ENCODE assay signal across 21 cellular contexts in the genomic region with DNA sequence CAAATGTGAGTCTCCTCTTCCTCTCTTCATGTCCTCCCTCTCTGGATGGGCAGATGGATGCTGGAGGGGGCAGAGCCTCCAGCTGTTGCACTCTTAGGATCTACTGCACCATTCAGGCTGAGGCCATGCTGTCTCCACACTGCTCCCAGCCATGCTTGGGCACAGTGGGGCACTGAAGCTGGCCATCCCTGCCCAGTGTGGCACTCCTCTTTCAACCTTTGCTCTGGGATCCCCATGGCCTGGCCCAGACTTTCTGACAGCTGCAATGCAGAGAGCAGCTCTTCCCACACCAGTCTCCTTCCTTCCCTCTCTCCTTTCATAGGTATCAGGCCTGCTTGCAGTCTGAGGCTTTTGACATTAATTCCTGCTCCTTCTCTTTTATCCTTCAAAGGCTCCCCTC. TPM values are rescaled to one million over a fixed set of nuclear protein-coding genes. Genes with fewer than 3 reads are reported as not detected.
A peak's percentile ranks its signal among the peaks of the same experiment; 100 is the strongest.
DNase-seq lines count a peak whose midpoint lies in the region; ATAC-seq, FAIRE-seq and TF ChIP-seq lines count a peak whose summit lies in the region.
"Had no signal": no experiment of that assay in that cellular context is flagged by ENCODE, and none has a peak within 500 bp of the region (broad histone marks: within the 10 kb centered on the region; RNA-seq: fewer than 3 reads in every experiment).

No MANE protein-coding gene starts in this region.

- no peak overlapping the region for H3K4me3 ChIP-seq in astrocyte (ENCODE audit: insufficient read depth, low read depth, low read length)
- no peak overlapping the region for H3K4me3 ChIP-seq in heart right ventricle
- H3K4me3 ChIP-seq: GM12878, GM23338, HAP-1 had no signal

- H3K9me3 ChIP-seq in astrocyte (ENCODE audit: insufficient read depth, low read depth, low read length) (no peaks in the 10 kb centered on the region), heart right ventricle (peaks cover 0 to 6% (median 0%) of the 10 kb centered on the region in 11 donors)
- H3K9me3 ChIP-seq: HAP-1 had no signal

- peaks cover 2% of the 10 kb centered on the region for H3K27me3 Mint-ChIP-seq in activated naive CD8-positive, alpha-beta T cell treated with anti-CD3 and anti-CD28 coated beads, Interleukin-2, amount 10 ng/mL, durations not matched to agents 7 days and 5 days
- H3K27me3 Mint-ChIP-seq in activated naive CD8-positive, alpha-beta T cell treated with anti-CD3 and anti-CD28 coated beads, Interleukin-2, amount 50 U/mL, for 24 hours, result peaks cover 2% of the 10 kb centered on the region
- H3K27me3 Mint-ChIP-seq in astrocyte (ENCODE audit: low read depth, unreplicated experiment), result peaks cover 73% of the 10 kb centered on the region

- H3K4me1 ChIP-seq in astrocyte (ENCODE audit: insufficient read depth, low read length) (no peaks in the 10 kb centered on the region), heart right ventricle (peaks cover 0 to 5% (median 0%) of the 10 kb centered on the region in 9 donors)
- H3K4me1 ChIP-seq: HAP-1 had no signal

- POLR2A ChIA-PET in activated naive CD8-positive, alpha-beta T cell treated with anti-CD3 and anti-CD28 coated beads, Interleukin-2, amount 10 ng/mL, durations not matched to agents 7 days and 5 days (lab: Charles Lee), result no interaction called here

- H3K27ac ChIP-seq in astrocyte (ENCODE audit: low read depth, low read length), result no peak overlapping the region
- no peak overlapping the region for H3K27ac ChIP-seq in heart right ventricle

- H3K27ac Mint-ChIP-seq in activated naive CD8-positive, alpha-beta T cell treated with anti-CD3 and anti-CD28 coated beads, Interleukin-2, amount 10 ng/mL, durations not matched to agents 7 days and 5 days, result peak overlapping the region; percentile 14
- H3K27ac Mint-ChIP-seq in activated naive CD8-positive, alpha-beta T cell treated with anti-CD3 and anti-CD28 coated beads, Interleukin-2, amount 50 U/mL, for 24 hours, result no peak overlapping the region
- peak overlapping the region; percentile 60 for H3K27ac Mint-ChIP-seq in astrocyte (ENCODE audit: unreplicated experiment)
- H3K27ac Mint-ChIP-seq: GM23338 had no signal

- H2AFZ ChIP-seq in astrocyte (ENCODE audit: low read depth, low read length), result no peak overlapping the region
- H2AFZ ChIP-seq: GM23338 had no signal

- no peaks in the 10 kb centered on the region for H4K20me1 ChIP-seq in astrocyte (ENCODE audit: insufficient read depth, low read length)

- TF ChIP-seq CTCF in astrocyte (IDR thresholded peaks at IDR 0.05; ENCODE audit: insufficient read depth, low read depth, low read length), result no peak
- no peak for TF ChIP-seq CTCF in heart right ventricle (IDR thresholded peaks at IDR 0.05)

- no peak for ATAC-seq in activated naive CD8-positive, alpha-beta T cell treated with anti-CD3 and anti-CD28 coated beads, Interleukin-2, amount 10 ng/mL, durations not matched to agents 7 days and 5 days (ENCODE audit: low read depth)
- ATAC-seq in activated naive CD8-positive, alpha-beta T cell treated with anti-CD3 and anti-CD28 coated beads, Interleukin-2, amount 50 U/mL, for 24 hours, result no peak
- ATAC-seq in left lobe of liver (peak; percentile 6), heart right ventricle (no peak), HG03139 (IDR thresholded peaks at IDR 0.05; ENCODE audit: unreplicated experiment) (no peak)
- ATAC-seq: GM12878, GM23338 had no signal

- no peaks in the 10 kb centered on the region for H3K36me3 ChIP-seq in astrocyte (ENCODE audit: insufficient read depth, low read length)
- no peaks in the 10 kb centered on the region for H3K36me3 ChIP-seq in heart right ventricle
- H3K36me3 ChIP-seq: HAP-1 had no signal

- H3K36me3 Mint-ChIP-seq in activated naive CD8-positive, alpha-beta T cell treated with anti-CD3 and anti-CD28 coated beads, Interleukin-2, amount 10 ng/mL, durations not matched to agents 7 days and 5 days, result no peaks in the 10 kb centered on the region
- no peaks in the 10 kb centered on the region for H3K36me3 Mint-ChIP-seq in activated naive CD8-positive, alpha-beta T cell treated with anti-CD3 and anti-CD28 coated beads, Interleukin-2, amount 50 U/mL, for 24 hours (ENCODE audit: low read depth)
- H3K36me3 Mint-ChIP-seq in astrocyte (ENCODE audit: low read depth, unreplicated experiment), result no peaks in the 10 kb centered on the region
- H3K36me3 Mint-ChIP-seq: CD4-positive, alpha-beta memory T cell had no signal

- no peaks in the 10 kb centered on the region for H3K79me2 ChIP-seq in astrocyte (ENCODE audit: insufficient read depth, low read length)

- no peaks in the 10 kb centered on the region for H3K9me3 Mint-ChIP-seq in activated naive CD8-positive, alpha-beta T cell treated with anti-CD3 and anti-CD28 coated beads, Interleukin-2, amount 10 ng/mL, durations not matched to agents 7 days and 5 days
- no peaks in the 10 kb centered on the region for H3K9me3 Mint-ChIP-seq in activated naive CD8-positive, alpha-beta T cell treated with anti-CD3 and anti-CD28 coated beads, Interleukin-2, amount 50 U/mL, for 24 hours
- H3K9me3 Mint-ChIP-seq in astrocyte (ENCODE audit: unreplicated experiment), result peaks cover 4% of the 10 kb centered on the region
- H3K9me3 Mint-ChIP-seq: GM23338 had no signal

- no peak overlapping the region for H3K9ac ChIP-seq in astrocyte (ENCODE audit: low read length)

- no peak for DNase-seq in activated naive CD8-positive, alpha-beta T cell treated with anti-CD3 and anti-CD28 coated beads, Interleukin-2, amount 10 ng/mL, durations not matched to agents 7 days and 5 days
- DNase-seq in activated naive CD8-positive, alpha-beta T cell treated with anti-CD3 and anti-CD28 coated beads, Interleukin-2, amount 50 U/mL, for 24 hours, result no peak
- DNase-seq in astrocyte (ENCODE audit: low read depth) (no peak), left lobe of liver (ENCODE audit: low spot score) (no peak), heart right ventricle (no peak), foreskin melanocyte (no peak)
- DNase-seq: C1 segment of cervical spinal cord; Calu3; CD4-positive, alpha-beta memory T cell; COR-L47; DMS79; GDM1 had no signal

- peaks cover 7% of the 10 kb centered on the region for H3K4me1 Mint-ChIP-seq in activated naive CD8-positive, alpha-beta T cell treated with anti-CD3 and anti-CD28 coated beads, Interleukin-2, amount 10 ng/mL, durations not matched to agents 7 days and 5 days
- H3K4me1 Mint-ChIP-seq in activated naive CD8-positive, alpha-beta T cell treated with anti-CD3 and anti-CD28 coated beads, Interleukin-2, amount 50 U/mL, for 24 hours, result peaks cover 6% of the 10 kb centered on the region
- H3K4me1 Mint-ChIP-seq in astrocyte (ENCODE audit: low read depth, unreplicated experiment), result peaks cover 1% of the 10 kb centered on the region

- intact Hi-C loops in heart right ventricle (cut with DNase I), result loop anchor here in 9 of 10 donors (2.0 to 5.0 kb wide), 7 partner anchors 138 to 438 kb away; no protein-coding TSS in a partner anchor

- H3K4me2 ChIP-seq in astrocyte (ENCODE audit: low read length), result no peak overlapping the region
- H3K4me2 ChIP-seq: GM23338 had no signal

- no peak overlapping the region for H3K4me3 Mint-ChIP-seq in activated naive CD8-positive, alpha-beta T cell treated with anti-CD3 and anti-CD28 coated beads, Interleukin-2, amount 10 ng/mL, durations not matched to agents 7 days and 5 days
- H3K4me3 Mint-ChIP-seq in activated naive CD8-positive, alpha-beta T cell treated with anti-CD3 and anti-CD28 coated beads, Interleukin-2, amount 50 U/mL, for 24 hours, result no peak overlapping the region
- no peak overlapping the region for H3K4me3 Mint-ChIP-seq in astrocyte (ENCODE audit: unreplicated experiment)
- H3K4me3 Mint-ChIP-seq: CD4-positive, alpha-beta memory T cell; GM23338 had no signal

- FAIRE-seq in astrocyte (lab: Jason Lieb, UNC), result no peak
- FAIRE-seq: GM12878, GM18507, H54 had no signal

- H3K27me3 ChIP-seq in astrocyte (ENCODE audit: insufficient read depth, low read length) (no peaks in the 10 kb centered on the region), heart right ventricle (peaks cover 0 to 28% (median 6%) of the 10 kb centered on the region in 7 donors)

RNA-seq across cellular contexts. Expression of gene KCNK17, which starts 9.3 kb away (rescaled TPM):
- not detected for total RNA-seq in activated naive CD8-positive, alpha-beta T cell treated with anti-CD3 and anti-CD28 coated beads, Interleukin-2, amount 10 ng/mL, durations not matched to agents 7 days and 5 days
- total RNA-seq in astrocyte (not detected in 2 replicates), left lobe of liver (1.2 TPM), heart right ventricle (under 1 TPM in 4 of 10 donors, not detected in 6; 0.13 to 0.39 (median 0.17) TPM)
- under 1 TPM; 0.20 to 0.37 TPM for polyA plus RNA-seq in heart right ventricle
- total RNA-seq: A172; A673; Calu3; CD4-positive, alpha-beta memory T cell; GM12878 had no signal
- polyA plus RNA-seq: BJ; CD4-positive, alpha-beta memory T cell; GM12878 had no signal

RNA-seq across cellular contexts. Expression of gene KCNK16, which starts 17.6 kb away (rescaled TPM):
- total RNA-seq in activated naive CD8-positive, alpha-beta T cell treated with anti-CD3 and anti-CD28 coated beads, Interleukin-2, amount 10 ng/mL, durations not matched to agents 7 days and 5 days, result not detected
- total RNA-seq in astrocyte, result not detected in 2 replicates
- not detected for total RNA-seq in left lobe of liver
- total RNA-seq in heart right ventricle, result not detected
- not detected for polyA plus RNA-seq in heart right ventricle
- total RNA-seq: A172; A673; Calu3; CD4-positive, alpha-beta memory T cell; GM12878; GM23338 had no signal
- polyA plus RNA-seq: BJ; CD4-positive, alpha-beta memory T cell; GM12878; GM23338 had no signal
